ENCODE assay signal across 16 cellular contexts in genomic region chr7:1767524-1767923, GRCh38.
DNase-seq lines count a peak whose midpoint lies in the region; ATAC-seq, FAIRE-seq and TF ChIP-seq lines count a peak whose summit lies in the region.
"Had no signal": no experiment of that assay in that cellular context is flagged by ENCODE, and none has a peak within 500 bp of the region (broad histone marks: within the 10 kb centered on the region; RNA-seq: fewer than 3 reads in every experiment).

No MANE protein-coding gene starts in this region.

- H3K23me2 ChIP-seq in H9 (ENCODE audit: insufficient read length, low read depth, low read length, poor library complexity, severe bottlenecking), result no peaks in the 10 kb centered on the region

- peaks cover 10 to 13% of the 10 kb centered on the region in 2 experiments for H3K9me3 Mint-ChIP-seq in H9
- H3K9me3 Mint-ChIP-seq in stimulated activated naive CD8-positive, alpha-beta T cell treated with anti-CD3 and anti-CD28 coated beads, Interleukin-15, amount 100 ng/mL, for 72 hours, result peaks cover 0 to 4% of the 10 kb centered on the region in 2 donors
- H3K9me3 Mint-ChIP-seq: memory B cell had no signal

- no peak overlapping the region for H4K91ac ChIP-seq in H9 (ENCODE audit: insufficient read length, low read depth, low read length)

- H3K56ac ChIP-seq in H9 (ENCODE audit: insufficient read length, low read depth, low read length), result no peak overlapping the region

- H4K8ac ChIP-seq in H9 (replicated peaks; ENCODE audit: insufficient read length, low read depth, low read length), result no peak overlapping the region

- no peak overlapping the region for H3K14ac ChIP-seq in H9 (ENCODE audit: insufficient read depth, low read length)

- H4K5ac ChIP-seq in H9 (ENCODE audit: insufficient read length, low read depth, low read length), result no peak overlapping the region

- peaks cover 0 to 3% (median 0%) of the 10 kb centered on the region in 3 experiments; a peak in 2 of 7 replicates for H3K36me3 Mint-ChIP-seq in H9 (ENCODE audit: insufficient read depth in 1 of 3, low read depth in 3 of 3)
- H3K36me3 Mint-ChIP-seq: CD4-positive, CD25-positive, alpha-beta regulatory T cell had no signal

- H3K4me2 ChIP-seq in H9 (ENCODE audit: insufficient read depth, insufficient read length, low read length), result no peak overlapping the region

- no peak overlapping the region for H2BK120ac ChIP-seq in H9 (ENCODE audit: low read depth, low read length, poor library complexity, severe bottlenecking)

- H3K4me1 ChIP-seq in H9 (ENCODE audit: insufficient read depth, low read length) (no peaks in the 10 kb centered on the region), pancreas (no peaks in the 10 kb centered on the region)
- H3K4me1 ChIP-seq: sigmoid colon, tibial nerve had no signal

- peaks cover 2 to 3% of the 10 kb centered on the region in 2 experiments; a peak in 3 of 4 replicates for H3K4me1 Mint-ChIP-seq in H9
- H3K4me1 Mint-ChIP-seq in stimulated activated naive CD8-positive, alpha-beta T cell treated with anti-CD3 and anti-CD28 coated beads, Interleukin-15, amount 100 ng/mL, for 72 hours, result no peaks in the 10 kb centered on the region
- H3K4me1 Mint-ChIP-seq: CD4-positive, CD25-positive, alpha-beta regulatory T cell; memory B cell had no signal

- DNase-seq in D341Med (ENCODE audit: low spot score) (peak; percentile 74), H9 (no peak), RPMI7951 (ENCODE audit: low read depth) (peak; percentile 16), iPS-NIHi11 (ENCODE audit: low spot score) (peak; percentile 71), medulla oblongata (ENCODE audit: extremely low spot score) (no peak), occipital lobe (lab: John Stamatoyannopoulos, UW) (no peak), pancreas (no peak)
- no peak for DNase-seq in stimulated activated naive CD8-positive, alpha-beta T cell treated with anti-CD3 and anti-CD28 coated beads, Interleukin-15, amount 100 ng/mL, for 72 hours
- DNase-seq: activated gamma-delta T cell treated with Interleukin-2 at 50 U/mL for 16 hours; CD4-positive, CD25-positive, alpha-beta regulatory T cell; GDM1; sigmoid colon; stimulated activated CD4-positive, alpha-beta T cell treated with anti-CD3 and anti-CD28 coated beads, Interleukin-4, amount 100 ng/mL, for 1 hour had no signal

- no peak overlapping the region for H3K23ac ChIP-seq in H9 (ENCODE audit: insufficient read length, low read depth, low read length)

- H3K79me1 ChIP-seq in H9 (ENCODE audit: insufficient read depth, low read depth, low read length, poor library complexity, severe bottlenecking), result no peaks in the 10 kb centered on the region

- H2BK12ac ChIP-seq in H9 (ENCODE audit: insufficient read length, low read depth, low read length), result no peak overlapping the region

- no peak overlapping the region for H2BK15ac ChIP-seq in H9 (ENCODE audit: low read depth, low read length)

- H3K9ac ChIP-seq in H9 (ENCODE audit: extremely low read depth, insufficient read length, low read length), result no peak overlapping the region

- H3K27ac Mint-ChIP-seq in H9, result no peak overlapping the region
- peak overlapping the region in 1 of 2 donors; percentile 63 for H3K27ac Mint-ChIP-seq in stimulated activated naive CD8-positive, alpha-beta T cell treated with anti-CD3 and anti-CD28 coated beads, Interleukin-15, amount 100 ng/mL, for 72 hours
- H3K27ac Mint-ChIP-seq: CD4-positive, CD25-positive, alpha-beta regulatory T cell; memory B cell had no signal

- no peak overlapping the region for H2BK20ac ChIP-seq in H9 (ENCODE audit: low read depth, low read length, poor library complexity, severe bottlenecking)

- H3K27ac ChIP-seq in H9 (ENCODE audit: insufficient read length, low read depth, low read length), result no peak overlapping the region
- H3K27ac ChIP-seq in pancreas, result no peak overlapping the region
- H3K27ac ChIP-seq: sigmoid colon, SK-N-MC, tibial nerve had no signal

- peaks cover 4% of the 10 kb centered on the region for H3K27me3 Mint-ChIP-seq in H9 (ENCODE audit: low read depth)
- no peaks in the 10 kb centered on the region for H3K27me3 Mint-ChIP-seq in stimulated activated naive CD8-positive, alpha-beta T cell treated with anti-CD3 and anti-CD28 coated beads, Interleukin-15, amount 100 ng/mL, for 72 hours
- H3K27me3 Mint-ChIP-seq: CD4-positive, CD25-positive, alpha-beta regulatory T cell had no signal

- WGBS in H9 (ENCODE audit: extremely low coverage, insufficient read length, low lambda C conversion rate), result no CpG with 5 or more reads among the region's 10 CpGs
- WGBS in pancreas, 2 donors, result 44 to 54% methylated on average over 10 of the region's 10 CpGs

- no peak overlapping the region for H3K18ac ChIP-seq in H9 (ENCODE audit: insufficient read length, low read depth, low read length)

- H3K27me3 ChIP-seq in H9 (ENCODE audit: insufficient read depth, low read length), result no peaks in the 10 kb centered on the region
- H3K27me3 ChIP-seq in pancreas, result no peaks in the 10 kb centered on the region
- H3K27me3 ChIP-seq: tibial nerve had no signal

- no peak for ATAC-seq in pancreas
- ATAC-seq in stimulated activated naive CD8-positive, alpha-beta T cell treated with anti-CD3 and anti-CD28 coated beads, Interleukin-15, amount 100 ng/mL, for 72 hours, result no peak

- no peak overlapping the region for H3K4ac ChIP-seq in H9 (ENCODE audit: low read depth, low read length)

- FAIRE-seq in pancreas (lab: Jason Lieb, UNC), result no peak

- no peak overlapping the region for H2AK5ac ChIP-seq in H9 (ENCODE audit: insufficient read length, low read length)

- no peak overlapping the region for H2AFZ ChIP-seq in H9 (ENCODE audit: low read length)

- H3K9me3 ChIP-seq in H9 (ENCODE audit: control insufficient read depth, low read depth, low read length) (no peaks in the 10 kb centered on the region), pancreas (no peaks in the 10 kb centered on the region)

- no peaks in the 10 kb centered on the region for H3K36me3 ChIP-seq in pancreas
- H3K36me3 ChIP-seq: sigmoid colon, tibial nerve had no signal

- H4K20me1 ChIP-seq in H9 (ENCODE audit: control insufficient read depth, insufficient read depth, insufficient read length), result peaks cover under 1% of the 10 kb centered on the region

- H3K4me3 Mint-ChIP-seq in H9, result no peak overlapping the region
- no peak overlapping the region for H3K4me3 Mint-ChIP-seq in stimulated activated naive CD8-positive, alpha-beta T cell treated with anti-CD3 and anti-CD28 coated beads, Interleukin-15, amount 100 ng/mL, for 72 hours
- H3K4me3 Mint-ChIP-seq: CD4-positive, CD25-positive, alpha-beta regulatory T cell; memory B cell had no signal

- H2BK5ac ChIP-seq in H9 (ENCODE audit: insufficient read length, low read length), result no peak overlapping the region

- H3K79me2 ChIP-seq in H9 (ENCODE audit: insufficient read depth, low read length), result no peaks in the 10 kb centered on the region

- intact Hi-C loops in pancreas (cut with DNase I), result no loop called here

- TF ChIP-seq CTCF in H9 (conservative IDR thresholded peaks at IDR 0.05) (peak; percentile 64), pancreas (IDR thresholded peaks at IDR 0.05) (no peak)

- no peak overlapping the region for H3T11ph ChIP-seq in H9 (ENCODE audit: low read length)

- H3K4me3 ChIP-seq in pancreas, result no peak overlapping the region
- H3K4me3 ChIP-seq: sigmoid colon, SK-N-MC, tibial nerve had no signal

Comparison
In these comparisons a context has a peak if more than half of its experiments do, and no peak if none do; other contexts are left out.
1. DNase-seq: peak in D341Med (single experiment), RPMI7951 (single experiment) and iPS-NIHi11 (single experiment); none in H9 (single experiment), medulla oblongata (single experiment), occipital lobe (single experiment), pancreas (0 of 6) and stimulated activated naive CD8-positive, alpha-beta T cell treated with anti-CD3 and anti-CD28 coated beads, Interleukin-15, amount 100 ng/mL, for 72 hours (0 of 2).